In genomic region chr7:76394962-76395361, GRCh38 we compare ENCODE assay signal across 15 cellular contexts. TPM values are rescaled to one million over a fixed set of nuclear protein-coding genes. Genes with fewer than 3 reads are reported as not detected.
DNase-seq lines count a peak whose midpoint lies in the region; ATAC-seq and TF ChIP-seq lines count a peak whose summit lies in the region.
"Had no signal": no experiment of that assay in that cellular context is flagged by ENCODE, and none has a peak within 500 bp of the region (broad histone marks: within the 10 kb centered on the region; RNA-seq: fewer than 3 reads in every experiment).

No MANE protein-coding gene starts in this region.

- H3K9ac ChIP-seq in neural cell (ENCODE audit: low read length), result no peak overlapping the region
- H3K9ac ChIP-seq: SK-N-SH had no signal

- peak overlapping the region; percentile 76 for H3K27ac Mint-ChIP-seq in CD4-positive, alpha-beta T cell
- peak overlapping the region in 4 of 5 experiments; percentile 8 to 95 (median 55) for H3K27ac Mint-ChIP-seq in brain
- no peak overlapping the region for H3K27ac Mint-ChIP-seq in activated CD8-positive, alpha-beta memory T cell treated with anti-CD3 and anti-CD28 coated beads, Interleukin-2, amount 10 ng/mL, durations not matched to agents 7 days and 5 days
- H3K27ac Mint-ChIP-seq: activated B cell treated with CpG ODN at 0.5 μM for 24 hours, endodermal cell had no signal

- peak overlapping the region; percentile 73 for H3K4me3 Mint-ChIP-seq in CD4-positive, alpha-beta T cell
- peak overlapping the region in 4 of 5 experiments; percentile 58 to 68 (median 60) for H3K4me3 Mint-ChIP-seq in brain
- H3K4me3 Mint-ChIP-seq in activated CD8-positive, alpha-beta memory T cell treated with anti-CD3 and anti-CD28 coated beads, Interleukin-2, amount 10 ng/mL, durations not matched to agents 7 days and 5 days, result no peak overlapping the region
- H3K4me3 Mint-ChIP-seq: endodermal cell had no signal

- no peaks in the 10 kb centered on the region for H3K9me2 ChIP-seq in neural cell (ENCODE audit: insufficient read depth, low read length)
- H3K9me2 ChIP-seq: SK-N-SH had no signal

- no peak for DNase-seq in CD4-positive, alpha-beta T cell
- DNase-seq in NCI-H524 (lab: John Stamatoyannopoulos, UW), result peak; percentile 51 to 75
- no peak for DNase-seq in NK-92 (lab: John Stamatoyannopoulos, UW; ENCODE audit: unreplicated experiment)
- no peak for DNase-seq in activated CD8-positive, alpha-beta memory T cell treated with anti-CD3 and anti-CD28 coated beads, Interleukin-2, amount 10 ng/mL, durations not matched to agents 7 days and 5 days
- DNase-seq: activated B cell treated with CpG ODN at 0.5 μM for 24 hours; activated naive CD4-positive, alpha-beta T cell; endodermal cell; midbrain; NCI-H2081 treated with DMSO at 0.1 percent for 48 hours; SK-N-SH had no signal

- TF ChIP-seq CTCF in CD4-positive, alpha-beta T cell (IDR thresholded peaks at IDR 0.05), result no peak
- no peak for TF ChIP-seq CTCF in brain (conservative IDR thresholded peaks at IDR 0.05)
- TF ChIP-seq CTCF in neural cell (IDR thresholded peaks at IDR 0.05; ENCODE audit: poor library complexity, severe bottlenecking), result no peak

- TF ChIP-seq RAD21 in neural cell (conservative IDR thresholded peaks at IDR 0.05), result no peak

- no peaks in the 10 kb centered on the region for H3K36me3 Mint-ChIP-seq in CD4-positive, alpha-beta T cell (ENCODE audit: low read depth)
- H3K36me3 Mint-ChIP-seq in brain, result no peaks in the 10 kb centered on the region
- H3K36me3 Mint-ChIP-seq in activated CD8-positive, alpha-beta memory T cell treated with anti-CD3 and anti-CD28 coated beads, Interleukin-2, amount 10 ng/mL, durations not matched to agents 7 days and 5 days, result no peaks in the 10 kb centered on the region

- H3K9me3 Mint-ChIP-seq in CD4-positive, alpha-beta T cell, result no peaks in the 10 kb centered on the region
- peaks cover 0 to 3% (median 0%) of the 10 kb centered on the region in 5 experiments for H3K9me3 Mint-ChIP-seq in brain
- no peaks in the 10 kb centered on the region for H3K9me3 Mint-ChIP-seq in activated CD8-positive, alpha-beta memory T cell treated with anti-CD3 and anti-CD28 coated beads, Interleukin-2, amount 10 ng/mL, durations not matched to agents 7 days and 5 days (ENCODE audit: low read depth)
- H3K9me3 Mint-ChIP-seq: activated B cell treated with CpG ODN at 0.5 μM for 24 hours, endodermal cell had no signal

- H2AFZ ChIP-seq in neural cell (ENCODE audit: low read depth, low read length), result peak overlapping the region; percentile 8

- H3K4me2 ChIP-seq in neural cell (ENCODE audit: low read length), result no peak overlapping the region
- H3K4me2 ChIP-seq: SK-N-SH had no signal

- no peaks in the 10 kb centered on the region for H3K9me3 ChIP-seq in CD4-positive, alpha-beta T cell (ENCODE audit: control insufficient read depth, low read length)
- no peaks in the 10 kb centered on the region for H3K9me3 ChIP-seq in neural cell (ENCODE audit: low read length)
- H3K9me3 ChIP-seq: gastroesophageal sphincter, SK-N-SH had no signal

- no peaks in the 10 kb centered on the region for H3F3A ChIP-seq in neural cell (ENCODE audit: insufficient read depth, low read length, poor library complexity, severe bottlenecking)

- no peaks in the 10 kb centered on the region for H3K36me3 ChIP-seq in neural cell (ENCODE audit: insufficient read depth, low read length)
- H3K36me3 ChIP-seq: gastroesophageal sphincter had no signal

- CTCF ChIA-PET in CD4-positive, alpha-beta T cell (lab: Charles Lee), result no interaction called here
- CTCF ChIA-PET in activated CD8-positive, alpha-beta memory T cell treated with anti-CD3 and anti-CD28 coated beads, Interleukin-2, amount 10 ng/mL, durations not matched to agents 7 days and 5 days (lab: Charles Lee), result interaction anchor here (1.4 kb wide), 1 partner anchor 35 kb away, joined by 3 read pairs; no protein-coding TSS in a partner anchor

- H4K20me1 ChIP-seq in neural cell (ENCODE audit: insufficient read depth), result no peaks in the 10 kb centered on the region

- no peak overlapping the region for H3K4me3 ChIP-seq in neural cell (ENCODE audit: low read length)
- H3K4me3 ChIP-seq: gastroesophageal sphincter had no signal

- no peak overlapping the region for H3K27ac ChIP-seq in CD4-positive, alpha-beta T cell (ENCODE audit: low read depth, low read length)
- no peak overlapping the region for H3K27ac ChIP-seq in neural cell (ENCODE audit: low read length)
- H3K27ac ChIP-seq: gastroesophageal sphincter had no signal

- no peak for TF ChIP-seq EP300 in neural cell (conservative IDR thresholded peaks at IDR 0.05; ENCODE audit: poor library complexity, severe bottlenecking)

- no peaks in the 10 kb centered on the region for H3K27me3 ChIP-seq in CD4-positive, alpha-beta T cell (ENCODE audit: control insufficient read depth, insufficient read depth, low read length)
- no peaks in the 10 kb centered on the region for H3K27me3 ChIP-seq in neural cell (ENCODE audit: insufficient read depth, low read depth, low read length)
- H3K27me3 ChIP-seq: gastroesophageal sphincter had no signal

- H3K79me2 ChIP-seq in neural cell (replicated peaks; ENCODE audit: insufficient read depth, low read length), result no peaks in the 10 kb centered on the region

- POLR2A ChIA-PET in CD4-positive, alpha-beta T cell (lab: Charles Lee), result interaction anchor here (1.0 to 3.6 kb wide), 2 partner anchors 27 to 36 kb away, joined by 3 to 27 read pairs; partner anchors contain the start of gene YWHAG

- peaks cover 22% of the 10 kb centered on the region for H3K4me1 Mint-ChIP-seq in CD4-positive, alpha-beta T cell (ENCODE audit: low read depth)
- H3K4me1 Mint-ChIP-seq in brain, result peaks cover 44% of the 10 kb centered on the region
- H3K4me1 Mint-ChIP-seq in activated CD8-positive, alpha-beta memory T cell treated with anti-CD3 and anti-CD28 coated beads, Interleukin-2, amount 10 ng/mL, durations not matched to agents 7 days and 5 days, result peaks cover 28% of the 10 kb centered on the region

- no peak for ATAC-seq in CD4-positive, alpha-beta T cell (ENCODE audit: poor library complexity)
- ATAC-seq in HG03460 (IDR thresholded peaks at IDR 0.05; ENCODE audit: unreplicated experiment) (no peak), HG02884 (IDR thresholded peaks at IDR 0.05; ENCODE audit: unreplicated experiment) (no peak)
- ATAC-seq in activated CD8-positive, alpha-beta memory T cell treated with anti-CD3 and anti-CD28 coated beads, Interleukin-2, amount 10 ng/mL, durations not matched to agents 7 days and 5 days, result no peak
- ATAC-seq: gastroesophageal sphincter had no signal

- intact Hi-C loops in CD4-positive, alpha-beta T cell (cut with DNase I, micrococcal nuclease), result loop anchor here (1.0 to 10.0 kb wide), 6 partner anchors 36 to 1140 kb away; partner anchors contain the start of genes HIP1 (in 1 of the 2), POR (in 1 of the 2), PTPN12 (in 1 of the 2) and YWHAG (in 1 of the 2)

- H3K27me3 Mint-ChIP-seq in CD4-positive, alpha-beta T cell, result no peaks in the 10 kb centered on the region
- peaks cover 4% of the 10 kb centered on the region for H3K27me3 Mint-ChIP-seq in brain
- peaks cover 3% of the 10 kb centered on the region for H3K27me3 Mint-ChIP-seq in activated CD8-positive, alpha-beta memory T cell treated with anti-CD3 and anti-CD28 coated beads, Interleukin-2, amount 10 ng/mL, durations not matched to agents 7 days and 5 days
- H3K27me3 Mint-ChIP-seq: activated B cell treated with CpG ODN at 0.5 μM for 24 hours had no signal

TF ChIP-seq in neural cell, 6 proteins besides CTCF, POLR2A, EP300 and RAD21 (continues in another document):
- TF ChIP-seq POLR2AphosphoS5 (IDR thresholded peaks at IDR 0.05) (no peak), MXI1 (conservative IDR thresholded peaks at IDR 0.05; ENCODE audit: poor library complexity, severe bottlenecking) (no peak), EZH2 (IDR thresholded peaks at IDR 0.05; ENCODE audit: borderline replicate concordance, insufficient read depth, low read length, poor library complexity, severe bottlenecking) (no peak), TAF1 (IDR thresholded peaks at IDR 0.05; ENCODE audit: low read depth) (no peak), SMC3 (conservative IDR thresholded peaks at IDR 0.05; ENCODE audit: poor library complexity) (no peak)

RNA-seq across cellular contexts. Expression of gene SSC4D, which starts 14.5 kb away (rescaled TPM):
- total RNA-seq in CD4-positive, alpha-beta T cell, result not detected
- 2.2 TPM for polyA plus RNA-seq in brain (ENCODE audit: insufficient read depth, low read depth, low replicate concordance)
- polyA plus RNA-seq in neural cell, result 2.5 TPM in 1 of 2 replicates, not detected in the other
- 1.2 and 1.3 TPM in 2 replicates for polyA minus RNA-seq in neural cell
- under 1 TPM; 0.23 to 0.64 TPM for total RNA-seq in activated CD8-positive, alpha-beta memory T cell treated with anti-CD3 and anti-CD28 coated beads, Interleukin-2, amount 10 ng/mL, durations not matched to agents 7 days and 5 days

RNA-seq across cellular contexts. Expression of gene ZP3, which starts 29.8 kb away (rescaled TPM):
- total RNA-seq in CD4-positive, alpha-beta T cell, result 1 to 10 TPM; 3.2 to 7.0 TPM
- polyA plus RNA-seq in brain (ENCODE audit: insufficient read depth, low read depth, low replicate concordance), result 34.4 TPM
- polyA plus RNA-seq in neural cell, result not detected in 2 replicates
- not detected in 2 replicates for polyA minus RNA-seq in neural cell
- under 1 TPM; 0.64 to 0.94 TPM for total RNA-seq in activated CD8-positive, alpha-beta memory T cell treated with anti-CD3 and anti-CD28 coated beads, Interleukin-2, amount 10 ng/mL, durations not matched to agents 7 days and 5 days

RNA-seq across cellular contexts. Expression of gene YWHAG, which starts 36.2 kb away (rescaled TPM):
- total RNA-seq in CD4-positive, alpha-beta T cell, result 10 to 100 TPM; 23.4 to 24.3 TPM
- polyA plus RNA-seq in brain (ENCODE audit: insufficient read depth, low read depth, low replicate concordance) (215 TPM), neural cell (276 and 284 TPM in 2 replicates)
- 511 and 557 TPM in 2 replicates for polyA minus RNA-seq in neural cell
- total RNA-seq in activated CD8-positive, alpha-beta memory T cell treated with anti-CD3 and anti-CD28 coated beads, Interleukin-2, amount 10 ng/mL, durations not matched to agents 7 days and 5 days, result 100 to 1,000 TPM in 1 of 2 experiments, 10 to 100 TPM in 1; 80.8 to 115 TPM

Comparison
In these comparisons a context has a peak if more than half of its experiments do, and no peak if none do; other contexts are left out.
1. DNase-seq: peak in NCI-H524 (2 of 2); none in CD4-positive, alpha-beta T cell (0 of 10), NK-92 (single experiment) and activated CD8-positive, alpha-beta memory T cell treated with anti-CD3 and anti-CD28 coated beads, Interleukin-2, amount 10 ng/mL, durations not matched to agents 7 days and 5 days (single experiment).